ENCODE assay signal across 1 cellular context in the genomic region with DNA sequence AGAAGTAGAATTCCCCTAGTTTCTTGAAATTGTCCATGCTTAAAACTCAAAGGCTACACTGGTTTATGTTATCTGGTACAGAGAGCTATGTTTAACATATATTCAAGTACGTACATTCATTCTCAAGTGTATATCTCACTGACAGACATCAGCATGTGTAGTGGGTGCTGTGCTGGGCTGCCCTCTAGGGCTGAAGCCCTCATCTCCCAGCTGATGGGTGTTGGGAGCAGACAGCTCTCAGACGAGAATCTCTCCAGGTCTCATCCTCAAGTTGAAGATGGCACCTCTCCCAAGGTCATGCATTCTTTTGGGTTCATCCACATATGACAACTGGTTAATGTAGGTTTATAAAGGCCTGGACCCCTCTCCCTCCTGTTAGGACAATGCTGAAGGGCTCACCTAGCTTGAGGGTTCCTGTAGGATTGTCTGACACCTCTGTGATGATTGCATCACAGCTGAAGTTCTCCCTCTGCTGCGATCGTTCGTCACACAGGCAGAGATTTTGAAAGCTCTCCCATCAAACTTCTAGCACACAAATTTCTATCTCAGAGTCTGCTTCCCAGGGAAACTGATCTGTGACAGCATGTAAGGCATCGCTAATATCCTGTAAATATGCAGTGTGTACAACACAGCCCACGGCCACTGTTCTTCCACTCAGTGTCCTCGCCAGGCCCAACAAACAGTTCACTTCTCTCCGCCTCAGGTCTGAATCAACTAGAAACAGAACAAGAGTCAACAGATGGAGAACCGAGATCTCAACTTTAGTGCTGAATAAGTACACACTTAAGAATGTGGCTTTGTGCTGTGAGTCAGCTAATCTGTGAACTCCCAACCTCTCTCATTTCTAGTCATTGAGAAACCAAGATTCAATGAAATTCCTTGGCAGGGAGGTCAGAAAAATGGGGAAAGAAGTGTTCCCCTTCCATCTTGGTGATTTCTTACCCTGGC.
TF ChIP-seq lines count a peak whose summit lies in the region.

No MANE protein-coding gene starts in this region.

TF ChIP-seq in K562, 482 proteins besides CTCF, POLR2A, EP300 and RAD21 (continued from another document):
- TF ChIP-seq MAFK (IDR thresholded peaks at IDR 0.05; ENCODE audit: low read length) (peak; percentile 60), MAFF (IDR thresholded peaks at IDR 0.05; ENCODE audit: low read length) (peak; percentile 39; the same call in 1 of the 2 replicates), MCM3 (IDR thresholded peaks at IDR 0.05) (no peak), ZNF316 (IDR thresholded peaks at IDR 0.05) (peak; percentile 70; the same call in 1 of the 2 replicates), SETDB1 (IDR thresholded peaks at IDR 0.05; ENCODE audit: low read length) (no peak), TEAD4 (IDR thresholded peaks at IDR 0.05; ENCODE audit: low read length) (peak; percentile 51), TEAD4 (CRISPR knock-in tag; IDR thresholded peaks at IDR 0.05; ENCODE audit: borderline replicate concordance) (no peak), DPF2 (IDR thresholded peaks at IDR 0.05) (peak; percentile 68), MXI1 (IDR thresholded peaks at IDR 0.05; ENCODE audit: low read depth, low read length) (no peak), KDM1A (IDR thresholded peaks at IDR 0.05) (peak; percentile 67 to 72), MIER1 (IDR thresholded peaks at IDR 0.05; ENCODE audit: low read depth) (no peak), CEBPB (tag; IDR thresholded peaks at IDR 0.05) (peak; percentile 54), SMARCA4 (IDR thresholded peaks at IDR 0.05) (peak; percentile 30; the same call in 1 of the 2 replicates), LCOR (CRISPR knock-in tag; IDR thresholded peaks at IDR 0.05) (no peak), SAFB (IDR thresholded peaks at IDR 0.05; ENCODE audit: borderline replicate concordance, low read depth, low read length) (no peak), ZKSCAN1 (IDR thresholded peaks at IDR 0.05; ENCODE audit: low read depth, low read length) (no peak), FOXK2 (conservative IDR thresholded peaks at IDR 0.05 in 1 of 2, IDR thresholded peaks at IDR 0.05 in 1 of 2; ENCODE audit: low read depth in 2 of 2) (no peak), ARID1B (IDR thresholded peaks at IDR 0.05) (peak; percentile 66), RUNX1 (IDR thresholded peaks at IDR 0.05; ENCODE audit: low read depth) (no peak), SMARCE1 (IDR thresholded peaks at IDR 0.05) (no peak), HDAC2 (IDR thresholded peaks at IDR 0.05) (no peak), PTRF (tag; IDR thresholded peaks at IDR 0.05) (no peak), MECOM (CRISPR knock-in tag; IDR thresholded peaks at IDR 0.05) (no peak), NFE2 (IDR thresholded peaks at IDR 0.05; ENCODE audit: low read depth) (peak; percentile 40; the same call in 1 of the 2 replicates), NFIC (IDR thresholded peaks at IDR 0.05) (no peak), DMBX1 (CRISPR knock-in tag; IDR thresholded peaks at IDR 0.05; ENCODE audit: borderline replicate concordance) (no peak)
- TF ChIP-seq, protein P1, sequence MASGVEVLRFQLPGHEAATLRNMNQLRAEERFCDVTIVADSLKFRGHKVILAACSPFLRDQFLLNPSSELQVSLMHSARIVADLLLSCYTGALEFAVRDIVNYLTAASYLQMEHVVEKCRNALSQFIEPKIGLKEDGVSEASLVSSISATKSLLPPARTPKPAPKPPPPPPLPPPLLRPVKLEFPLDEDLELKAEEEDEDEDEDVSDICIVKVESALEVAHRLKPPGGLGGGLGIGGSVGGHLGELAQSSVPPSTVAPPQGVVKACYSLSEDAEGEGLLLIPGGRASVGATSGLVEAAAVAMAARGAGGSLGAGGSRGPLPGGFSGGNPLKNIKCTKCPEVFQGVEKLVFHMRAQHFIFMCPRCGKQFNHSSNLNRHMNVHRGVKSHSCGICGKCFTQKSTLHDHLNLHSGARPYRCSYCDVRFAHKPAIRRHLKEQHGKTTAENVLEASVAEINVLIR (CRISPR knock-in tag; IDR thresholded peaks at IDR 0.05), result no peak
- TF ChIP-seq, protein P2, sequence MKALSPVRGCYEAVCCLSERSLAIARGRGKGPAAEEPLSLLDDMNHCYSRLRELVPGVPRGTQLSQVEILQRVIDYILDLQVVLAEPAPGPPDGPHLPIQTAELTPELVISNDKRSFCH (CRISPR knock-in tag; IDR thresholded peaks at IDR 0.05), result no peak
- TF ChIP-seq, protein P2 (tag; IDR thresholded peaks at IDR 0.05), result no peak
- TF ChIP-seq, protein P3, sequence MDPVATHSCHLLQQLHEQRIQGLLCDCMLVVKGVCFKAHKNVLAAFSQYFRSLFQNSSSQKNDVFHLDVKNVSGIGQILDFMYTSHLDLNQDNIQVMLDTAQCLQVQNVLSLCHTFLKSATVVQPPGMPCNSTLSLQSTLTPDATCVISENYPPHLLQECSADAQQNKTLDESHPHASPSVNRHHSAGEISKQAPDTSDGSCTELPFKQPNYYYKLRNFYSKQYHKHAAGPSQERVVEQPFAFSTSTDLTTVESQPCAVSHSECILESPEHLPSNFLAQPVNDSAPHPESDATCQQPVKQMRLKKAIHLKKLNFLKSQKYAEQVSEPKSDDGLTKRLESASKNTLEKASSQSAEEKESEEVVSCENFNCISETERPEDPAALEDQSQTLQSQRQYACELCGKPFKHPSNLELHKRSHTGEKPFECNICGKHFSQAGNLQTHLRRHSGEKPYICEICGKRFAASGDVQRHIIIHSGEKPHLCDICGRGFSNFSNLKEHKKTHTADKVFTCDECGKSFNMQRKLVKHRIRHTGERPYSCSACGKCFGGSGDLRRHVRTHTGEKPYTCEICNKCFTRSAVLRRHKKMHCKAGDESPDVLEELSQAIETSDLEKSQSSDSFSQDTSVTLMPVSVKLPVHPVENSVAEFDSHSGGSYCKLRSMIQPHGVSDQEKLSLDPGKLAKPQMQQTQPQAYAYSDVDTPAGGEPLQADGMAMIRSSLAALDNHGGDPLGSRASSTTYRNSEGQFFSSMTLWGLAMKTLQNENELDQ (CRISPR knock-in tag; IDR thresholded peaks at IDR 0.05; ENCODE audit: borderline replicate concordance), result no peak
- TF ChIP-seq, protein P4, sequence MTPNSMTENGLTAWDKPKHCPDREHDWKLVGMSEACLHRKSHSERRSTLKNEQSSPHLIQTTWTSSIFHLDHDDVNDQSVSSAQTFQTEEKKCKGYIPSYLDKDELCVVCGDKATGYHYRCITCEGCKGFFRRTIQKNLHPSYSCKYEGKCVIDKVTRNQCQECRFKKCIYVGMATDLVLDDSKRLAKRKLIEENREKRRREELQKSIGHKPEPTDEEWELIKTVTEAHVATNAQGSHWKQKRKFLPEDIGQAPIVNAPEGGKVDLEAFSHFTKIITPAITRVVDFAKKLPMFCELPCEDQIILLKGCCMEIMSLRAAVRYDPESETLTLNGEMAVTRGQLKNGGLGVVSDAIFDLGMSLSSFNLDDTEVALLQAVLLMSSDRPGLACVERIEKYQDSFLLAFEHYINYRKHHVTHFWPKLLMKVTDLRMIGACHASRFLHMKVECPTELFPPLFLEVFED (CRISPR knock-in tag; conservative IDR thresholded peaks at IDR 0.05), result no peak
